8 cellular contexts compared by ENCODE assay signal in genomic region chr5:141877478-141878185, GRCh38. TPM values are rescaled to one million over a fixed set of nuclear protein-coding genes. Genes with fewer than 3 reads are reported as not detected.
A peak's percentile ranks its signal among the peaks of the same experiment; 100 is the strongest.
DNase-seq lines count a peak whose midpoint lies in the region; FAIRE-seq and TF ChIP-seq lines count a peak whose summit lies in the region.

No MANE protein-coding gene starts in this region.

- peaks cover 14% of the 10 kb centered on the region for H3K27me3 ChIP-seq in BE2C

- intact Hi-C loops in kidney (cut with DNase I): no loop called here

- DNase-seq in BE2C: peak; percentile 58
- peak; percentile 25 for DNase-seq in NB4 (ENCODE audit: low read depth)
- DNase-seq in kidney: peak; percentile 84
- peak; percentile 55 for DNase-seq in stimulated activated CD8-positive, alpha-beta memory T cell treated with anti-CD3 and anti-CD28 coated beads, Interleukin-4, amount 100 ng/mL, for 48 hours
- DNase-seq in NCI-H1048 (lab: John Stamatoyannopoulos, UW): no peak
- DNase-seq in SHP77 (lab: John Stamatoyannopoulos, UW): no peak
- no peak for DNase-seq in DMS153 treated with DMSO at 0.1 percent for 48 hours (lab: John Stamatoyannopoulos, UW; ENCODE audit: unreplicated experiment)

- H3K27ac ChIP-seq in angular gyrus (ENCODE audit: low read depth, low read length): peak overlapping the region; percentile 84
- H3K27ac ChIP-seq in kidney (ENCODE audit: low read depth in 2 of 2, low read length in 2 of 2): peak overlapping the region; percentile 87 to 88

- peak overlapping the region; percentile 50 to 77 for H3K9ac ChIP-seq in kidney (ENCODE audit: low read length in 2 of 2)

- peaks cover 27% of the 10 kb centered on the region for H3K4me1 ChIP-seq in BE2C
- peaks cover 14 to 37% of the 10 kb centered on the region in 2 donors for H3K4me1 ChIP-seq in kidney (ENCODE audit: control insufficient read depth in 1 of 2, insufficient read depth in 1 of 2, low read depth in 1 of 2, low read length in 2 of 2)

- H3K36me3 ChIP-seq in BE2C: no peaks in the 10 kb centered on the region
- no peaks in the 10 kb centered on the region for H3K36me3 ChIP-seq in kidney (ENCODE audit: control insufficient read depth in 1 of 2, insufficient read depth in 2 of 2, low read length in 2 of 2)

- FAIRE-seq in kidney (lab: Jason Lieb, UNC): no peak

- peak overlapping the region; percentile 76 for H3K4me3 ChIP-seq in BE2C (ENCODE audit: low read depth, low read length)
- no peak overlapping the region for H3K4me3 ChIP-seq in NB4 (ENCODE audit: low read depth, low read length)
- peak overlapping the region; percentile 82 to 95 for H3K4me3 ChIP-seq in kidney (ENCODE audit: low read length in 2 of 2)

- TF ChIP-seq CTCF in BE2C (IDR thresholded peaks at IDR 0.05; ENCODE audit: low read depth, low read length) (no peak), NB4 (IDR thresholded peaks at IDR 0.05; ENCODE audit: low read depth, low read length) (no peak), kidney (IDR thresholded peaks at IDR 0.05; ENCODE audit: borderline replicate concordance, extremely low read depth, insufficient read depth) (no peak)

- H3K9me3 ChIP-seq in BE2C: no peaks in the 10 kb centered on the region
- no peaks in the 10 kb centered on the region for H3K9me3 ChIP-seq in kidney (ENCODE audit: control insufficient read depth in 1 of 2, low read length in 2 of 2)

- no peak for TF ChIP-seq POLR2A in NB4 (IDR thresholded peaks at IDR 0.05; ENCODE audit: extremely low read depth, insufficient read length)

RNA-seq across cellular contexts. Expression of gene PCDH1, which starts 0.6 kb away (rescaled TPM):
- polyA plus RNA-seq in BE2C (2012; ENCODE audit: insufficient read depth, insufficient read length, low read depth): 129 TPM
- 147 TPM for total RNA-seq in kidney
- polyA plus RNA-seq in kidney (ENCODE audit: insufficient read depth, low read depth, low replicate concordance): 37.3 TPM

RNA-seq across cellular contexts. Expression of gene DELE1, which starts 46.0 kb away (rescaled TPM):
- polyA plus RNA-seq in BE2C (2012; ENCODE audit: insufficient read depth, insufficient read length, low read depth): 121 TPM
- 82.3 TPM for total RNA-seq in kidney
- 67.7 TPM for polyA plus RNA-seq in kidney (ENCODE audit: insufficient read depth, low read depth, low replicate concordance)

Comparison
In these comparisons a context has a peak if more than half of its experiments do, and no peak if none do; other contexts are left out.
1. DNase-seq: peak in BE2C (single experiment), NB4 (single experiment), kidney (single experiment) and stimulated activated CD8-positive, alpha-beta memory T cell treated with anti-CD3 and anti-CD28 coated beads, Interleukin-4, amount 100 ng/mL, for 48 hours (single experiment); none in NCI-H1048 (single experiment), SHP77 (0 of 2) and DMS153 treated with DMSO at 0.1 percent for 48 hours (single experiment).